ENCODE assay signal across 8 cellular contexts in genomic region chr4:127604949-127605709, GRCh38. TPM values are rescaled to one million over a fixed set of nuclear protein-coding genes. Genes with fewer than 3 reads are reported as not detected.
DNase-seq lines count a peak whose midpoint lies in the region; ATAC-seq and TF ChIP-seq lines count a peak whose summit lies in the region.

No MANE protein-coding gene starts in this region.

- no peaks in the 10 kb centered on the region for H3K9me3 Mint-ChIP-seq in activated CD8-positive, alpha-beta memory T cell treated with anti-CD3 and anti-CD28 coated beads, Interleukin-2, amount 10 ng/mL, durations not matched to agents 7 days and 5 days (ENCODE audit: low read depth)

- intact Hi-C loops in cardiac septum (cut with DNase I): loop anchor here (2.0 kb wide), 1 partner anchor 128 kb away; no protein-coding TSS in a partner anchor

- no peak overlapping the region for H3K27ac Mint-ChIP-seq in activated CD8-positive, alpha-beta memory T cell treated with anti-CD3 and anti-CD28 coated beads, Interleukin-2, amount 10 ng/mL, durations not matched to agents 7 days and 5 days

- no peaks in the 10 kb centered on the region for H3K4me1 Mint-ChIP-seq in activated CD8-positive, alpha-beta memory T cell treated with anti-CD3 and anti-CD28 coated beads, Interleukin-2, amount 10 ng/mL, durations not matched to agents 7 days and 5 days

- peaks cover 14% of the 10 kb centered on the region for H3K27me3 Mint-ChIP-seq in activated CD8-positive, alpha-beta memory T cell treated with anti-CD3 and anti-CD28 coated beads, Interleukin-2, amount 10 ng/mL, durations not matched to agents 7 days and 5 days

- no peaks in the 10 kb centered on the region for H3K36me3 ChIP-seq in kidney epithelial cell (ENCODE audit: control insufficient read depth, insufficient read depth, low read length)

- no peaks in the 10 kb centered on the region for H3K36me3 Mint-ChIP-seq in activated CD8-positive, alpha-beta memory T cell treated with anti-CD3 and anti-CD28 coated beads, Interleukin-2, amount 10 ng/mL, durations not matched to agents 7 days and 5 days

- no peaks in the 10 kb centered on the region for H3K27me3 ChIP-seq in kidney epithelial cell (ENCODE audit: control insufficient read depth, insufficient read depth, low read length)

- no peak overlapping the region for H3K4me3 ChIP-seq in kidney epithelial cell (ENCODE audit: low read depth, low read length)

- ATAC-seq in HG02885 (IDR thresholded peaks at IDR 0.05; ENCODE audit: poor library complexity, unreplicated experiment): no peak
- no peak for ATAC-seq in activated CD8-positive, alpha-beta memory T cell treated with anti-CD3 and anti-CD28 coated beads, Interleukin-2, amount 10 ng/mL, durations not matched to agents 7 days and 5 days

- in situ Hi-C loops in G401 (cut with HindIII; ENCODE audit: low sequenced_read_pairs): no loop called here

- H3K4me3 Mint-ChIP-seq in activated CD8-positive, alpha-beta memory T cell treated with anti-CD3 and anti-CD28 coated beads, Interleukin-2, amount 10 ng/mL, durations not matched to agents 7 days and 5 days: no peak overlapping the region

- CTCF ChIA-PET in activated CD8-positive, alpha-beta memory T cell treated with anti-CD3 and anti-CD28 coated beads, Interleukin-2, amount 10 ng/mL, durations not matched to agents 7 days and 5 days (lab: Charles Lee): interaction anchor here (0.9 to 1.8 kb wide), 3 partner anchors 18 to 127 kb away, joined by 3 to 5 read pairs (median 3); no protein-coding TSS in a partner anchor

- peak; percentile 33 for TF ChIP-seq CTCF in kidney epithelial cell (IDR thresholded peaks at IDR 0.05; ENCODE audit: insufficient read depth, low read length, poor library complexity, severe bottlenecking)

- DNase-seq in G401 (ENCODE audit: low spot score): peak; percentile 21
- peak; percentile 66 for DNase-seq in NCI-H2029 (lab: John Stamatoyannopoulos, UW)
- DNase-seq in amniotic stem cell (lab: John Stamatoyannopoulos, UW): peak; percentile 29
- no peak for DNase-seq in kidney epithelial cell (ENCODE audit: low read depth)
- no peak for DNase-seq in GM19238 (ENCODE audit: insufficient read length, low spot score)
- no peak for DNase-seq in cardiac septum (ENCODE audit: low spot score)
- DNase-seq in activated CD8-positive, alpha-beta memory T cell treated with anti-CD3 and anti-CD28 coated beads, Interleukin-2, amount 10 ng/mL, durations not matched to agents 7 days and 5 days: no peak

RNA-seq across cellular contexts. Expression of gene INTU, which starts 27.6 kb away (rescaled TPM):
- total RNA-seq in G401 (2014; rRNA removed; shearing (Covaris generic)): 3.9 and 10.8 TPM in 2 replicates
- total RNA-seq in kidney epithelial cell (5.7 and 6.4 TPM in 2 replicates), cardiac septum (4.8 TPM)
- total RNA-seq in activated CD8-positive, alpha-beta memory T cell treated with anti-CD3 and anti-CD28 coated beads, Interleukin-2, amount 10 ng/mL, durations not matched to agents 7 days and 5 days: under 1 TPM; 0.03 to 0.12 TPM

Comparison
In these comparisons a context has a peak if more than half of its experiments do, and no peak if none do; other contexts are left out.
1. DNase-seq: peak in G401 (single experiment), NCI-H2029 (single experiment) and amniotic stem cell (single experiment); none in kidney epithelial cell (single experiment), GM19238 (single experiment), cardiac septum (single experiment) and activated CD8-positive, alpha-beta memory T cell treated with anti-CD3 and anti-CD28 coated beads, Interleukin-2, amount 10 ng/mL, durations not matched to agents 7 days and 5 days (single experiment).